ENCODE assay signal across 17 cellular contexts in genomic region chr2:176461686-176462376, GRCh38.
DNase-seq lines count a peak whose midpoint lies in the region; TF ChIP-seq lines count a peak whose summit lies in the region.
"Had no signal": no experiment of that assay in that cellular context is flagged by ENCODE, and none has a peak within 500 bp of the region (broad histone marks: within the 10 kb centered on the region; RNA-seq: fewer than 3 reads in every experiment).

No MANE protein-coding gene starts in this region.

- WGBS in mesenchymal stem cell = 26% methylated on average over 2 of the region's 4 CpGs
- WGBS in ovary, 3 donors = 54 to 76% (median 73%) methylated on average over 4 of the region's 4 CpGs

- no peak overlapping the region for H3K4ac ChIP-seq in mesenchymal stem cell (ENCODE audit: low read depth in 1 of 2, low read length in 2 of 2)

- no peak overlapping the region for H2AK5ac ChIP-seq in mesenchymal stem cell (ENCODE audit: low read length, severe bottlenecking)

- no peak overlapping the region for H4K91ac ChIP-seq in mesenchymal stem cell (ENCODE audit: low read length)

- H3K9me3 ChIP-seq in mesenchymal stem cell (ENCODE audit: control insufficient read depth, low read length) (no peaks in the 10 kb centered on the region), MM.1S (replicated peaks; ENCODE audit: insufficient read depth, low read length) (no peaks in the 10 kb centered on the region), Caco-2 (no peaks in the 10 kb centered on the region), ovary (no peaks in the 10 kb centered on the region)
- H3K9me3 ChIP-seq: esophagus muscularis mucosa, tibial nerve had no signal

- no peaks in the 10 kb centered on the region for H4K20me1 ChIP-seq in MM.1S (ENCODE audit: insufficient read depth, low read length)

- H3K4me1 Mint-ChIP-seq in endothelial cell (ENCODE audit: unreplicated experiment) = peaks cover 31% of the 10 kb centered on the region
- no peaks in the 10 kb centered on the region for H3K4me1 Mint-ChIP-seq in Caco-2 (ENCODE audit: low read depth, unreplicated experiment)
- H3K4me1 Mint-ChIP-seq: B cell, T-cell had no signal

- peak; percentile 10 for DNase-seq in EH (ENCODE audit: low read depth)
- peak; percentile 56 for DNase-seq in NB4 (ENCODE audit: low read depth)
- DNase-seq in endothelial cell (ENCODE audit: low spot score) = no peak
- DNase-seq in mesenchymal stem cell = peak; percentile 51
- DNase-seq in MM.1S = no peak
- no peak for DNase-seq in COLO829 (ENCODE audit: low spot score)
- DNase-seq in Caco-2 = no peak
- no peak for DNase-seq in ovary
- DNase-seq: DMS79; NCI-H1105 treated with DMSO at 0.1 percent for 48 hours; NCI-H345; stimulated activated CD4-positive, alpha-beta T cell treated with anti-CD3 and anti-CD28 coated beads, Interleukin-2, amount 100 ng/mL, for 24 hours; T-cell had no signal

- H2BK120ac ChIP-seq in mesenchymal stem cell (ENCODE audit: low read depth, low read length) = no peak overlapping the region

- no peak overlapping the region for H4K8ac ChIP-seq in mesenchymal stem cell (ENCODE audit: low read length)

- TF ChIP-seq CTCF in NB4 (IDR thresholded peaks at IDR 0.05; ENCODE audit: low read depth, low read length) (no peak), endothelial cell (IDR thresholded peaks at IDR 0.05; ENCODE audit: unreplicated experiment) (no peak), MM.1S (IDR thresholded peaks at IDR 0.05; ENCODE audit: low read length) (no peak), Caco-2 (IDR thresholded peaks at IDR 0.05; ENCODE audit: insufficient read depth in 1 of 2, low read depth in 1 of 2, low read length in 1 of 2, severe bottlenecking in 1 of 2, unreplicated experiment in 1 of 2) (no peak), ovary (IDR thresholded peaks at IDR 0.05) (no peak)

- no peak for TF ChIP-seq EP300 in ovary (IDR thresholded peaks at IDR 0.05)

- H3K18ac ChIP-seq in mesenchymal stem cell (ENCODE audit: low read depth in 1 of 2, low read length in 2 of 2) = no peak overlapping the region

- H3K79me2 ChIP-seq in MM.1S (ENCODE audit: low read length) = no peaks in the 10 kb centered on the region

- POLR2A ChIA-PET in Caco-2 (lab: Charles Lee) = no interaction called here

- no peaks in the 10 kb centered on the region for H3K9me3 Mint-ChIP-seq in endothelial cell (ENCODE audit: unreplicated experiment)
- H3K9me3 Mint-ChIP-seq in Caco-2 (ENCODE audit: unreplicated experiment) = no peaks in the 10 kb centered on the region
- H3K9me3 Mint-ChIP-seq: activated naive CD4-positive, alpha-beta T cell treated with anti-CD3 and anti-CD28 coated beads, Interleukin-2, amount 50 U/mL, for 72 hours; T-cell had no signal

- H3K23ac ChIP-seq in mesenchymal stem cell (ENCODE audit: low read length in 2 of 2) = no peak overlapping the region

- TF ChIP-seq POLR2A in NB4 (IDR thresholded peaks at IDR 0.05; ENCODE audit: extremely low read depth, insufficient read length) = no peak
- no peak for TF ChIP-seq POLR2A in ovary (IDR thresholded peaks at IDR 0.05)

- H3K27me3 ChIP-seq in mesenchymal stem cell (ENCODE audit: control insufficient read depth in 1 of 2, insufficient read depth in 1 of 2, low read length in 2 of 2) (peaks cover 0 to 5% of the 10 kb centered on the region in 2 experiments), MM.1S (replicated peaks; ENCODE audit: insufficient read depth, low read length) (no peaks in the 10 kb centered on the region), Caco-2 (replicated peaks; ENCODE audit: control insufficient read depth, insufficient read depth, low read length) (no peaks in the 10 kb centered on the region), ovary (no peaks in the 10 kb centered on the region)

- BruUV-seq in Caco-2 (replicated peaks; lab: Mats Ljungman, UMichigan) = no TSS peak

- no peak overlapping the region for H2BK15ac ChIP-seq in mesenchymal stem cell (ENCODE audit: low read depth, poor library complexity, severe bottlenecking)

- H3K14ac ChIP-seq in mesenchymal stem cell (ENCODE audit: low read length in 2 of 2) = no peak overlapping the region

- H3K4me1 ChIP-seq in mesenchymal stem cell (ENCODE audit: control insufficient read depth, insufficient read depth, low read depth, low read length) = no peaks in the 10 kb centered on the region
- H3K4me1 ChIP-seq in MM.1S (ENCODE audit: low read length) = no peaks in the 10 kb centered on the region
- H3K4me1 ChIP-seq in Caco-2 = no peaks in the 10 kb centered on the region
- no peaks in the 10 kb centered on the region for H3K4me1 ChIP-seq in ovary (ENCODE audit: insufficient read depth)

- H3K4me2 ChIP-seq in mesenchymal stem cell (ENCODE audit: low read length, poor library complexity, severe bottlenecking) (no peak overlapping the region), MM.1S (ENCODE audit: low read depth, low read length) (no peak overlapping the region)

- no peaks in the 10 kb centered on the region for H3F3A ChIP-seq in MM.1S (ENCODE audit: insufficient read depth, low read length)

- H3K36me3 ChIP-seq in mesenchymal stem cell (ENCODE audit: control insufficient read depth in 1 of 2, insufficient read depth in 2 of 2, low read depth in 1 of 2, low read length in 2 of 2) (no peaks in the 10 kb centered on the region), MM.1S (replicated peaks; ENCODE audit: insufficient read depth, low read length) (no peaks in the 10 kb centered on the region), Caco-2 (ENCODE audit: control insufficient read depth, insufficient read depth, low read length) (no peaks in the 10 kb centered on the region), ovary (no peaks in the 10 kb centered on the region)
- H3K36me3 ChIP-seq: esophagus muscularis mucosa, tibial nerve had no signal

- H3K4me3 Mint-ChIP-seq in endothelial cell (ENCODE audit: unreplicated experiment) (no peak overlapping the region), Caco-2 (ENCODE audit: unreplicated experiment) (no peak overlapping the region)
- H3K4me3 Mint-ChIP-seq: B cell, T-cell had no signal

- H3K27me3 Mint-ChIP-seq in endothelial cell (ENCODE audit: unreplicated experiment) (no peaks in the 10 kb centered on the region), Caco-2 (ENCODE audit: insufficient read depth, unreplicated experiment) (peaks cover 16% of the 10 kb centered on the region)

- H3K4me3 ChIP-seq in NB4 (ENCODE audit: low read depth, low read length) = no peak overlapping the region
- H3K4me3 ChIP-seq in mesenchymal stem cell (ENCODE audit: insufficient read depth in 1 of 2, low read depth in 1 of 2, low read length in 2 of 2) = peak overlapping the region in 1 of 2 experiments; percentile 35
- no peak overlapping the region for H3K4me3 ChIP-seq in MM.1S (ENCODE audit: low read length)
- no peak overlapping the region for H3K4me3 ChIP-seq in Caco-2 (ENCODE audit: low read depth, low read length)
- no peak overlapping the region for H3K4me3 ChIP-seq in ovary
- H3K4me3 ChIP-seq: esophagus muscularis mucosa, tibial nerve had no signal

- H3K79me1 ChIP-seq in mesenchymal stem cell (replicated peaks; ENCODE audit: low read length, poor library complexity, severe bottlenecking) = no peaks in the 10 kb centered on the region

- H3K9ac ChIP-seq in mesenchymal stem cell (ENCODE audit: low read length) (peak overlapping the region; percentile 18), MM.1S (ENCODE audit: low read length) (no peak overlapping the region)

- H3K9me2 ChIP-seq in MM.1S (replicated peaks; ENCODE audit: insufficient read depth, low read length) = no peaks in the 10 kb centered on the region

- H3K27ac ChIP-seq in mesenchymal stem cell (ENCODE audit: low read length, poor library complexity, severe bottlenecking) (no peak overlapping the region), MM.1S (ENCODE audit: low read length) (no peak overlapping the region), ovary (no peak overlapping the region)

- intact Hi-C loops in Caco-2 (cut with micrococcal nuclease; ENCODE audit: unreplicated experiment) = no loop called here
- intact Hi-C loops in ovary (cut with DNase I) = no loop called here

- H2AFZ ChIP-seq in mesenchymal stem cell (ENCODE audit: low read depth, low read length) (no peak overlapping the region), MM.1S (ENCODE audit: low read length) (no peak overlapping the region)

- H3K27ac Mint-ChIP-seq in endothelial cell (ENCODE audit: unreplicated experiment) = peak overlapping the region; percentile 87
- no peak overlapping the region for H3K27ac Mint-ChIP-seq in Caco-2 (ENCODE audit: unreplicated experiment)
- H3K27ac Mint-ChIP-seq: activated naive CD4-positive, alpha-beta T cell treated with anti-CD3 and anti-CD28 coated beads, Interleukin-2, amount 50 U/mL, for 72 hours; B cell; T-cell had no signal

- no peak overlapping the region for H2BK5ac ChIP-seq in mesenchymal stem cell (ENCODE audit: low read depth, low read length, poor library complexity, severe bottlenecking)

- CTCF ChIA-PET in Caco-2 (lab: Charles Lee) = interaction anchor here (0.9 kb wide), 1 partner anchor 340 kb away, joined by 3 read pairs; the partner anchor contains the start of gene HOXD9

- H3K36me3 Mint-ChIP-seq in endothelial cell (ENCODE audit: low read depth, unreplicated experiment) (no peaks in the 10 kb centered on the region), Caco-2 (ENCODE audit: insufficient read depth, unreplicated experiment) (no peaks in the 10 kb centered on the region)
- H3K36me3 Mint-ChIP-seq: activated naive CD4-positive, alpha-beta T cell treated with anti-CD3 and anti-CD28 coated beads, Interleukin-2, amount 50 U/mL, for 72 hours; T-cell had no signal

- no peak overlapping the region for H2BK12ac ChIP-seq in mesenchymal stem cell (ENCODE audit: low read length in 2 of 2)

Comparison
In these comparisons a context has a peak if more than half of its experiments do, and no peak if none do; other contexts are left out.
1. DNase-seq: peak in EH (single experiment), NB4 (single experiment) and mesenchymal stem cell (single experiment); none in endothelial cell (single experiment), MM.1S (single experiment), COLO829 (single experiment), Caco-2 (0 of 2) and ovary (0 of 5).